In the genomic region with DNA sequence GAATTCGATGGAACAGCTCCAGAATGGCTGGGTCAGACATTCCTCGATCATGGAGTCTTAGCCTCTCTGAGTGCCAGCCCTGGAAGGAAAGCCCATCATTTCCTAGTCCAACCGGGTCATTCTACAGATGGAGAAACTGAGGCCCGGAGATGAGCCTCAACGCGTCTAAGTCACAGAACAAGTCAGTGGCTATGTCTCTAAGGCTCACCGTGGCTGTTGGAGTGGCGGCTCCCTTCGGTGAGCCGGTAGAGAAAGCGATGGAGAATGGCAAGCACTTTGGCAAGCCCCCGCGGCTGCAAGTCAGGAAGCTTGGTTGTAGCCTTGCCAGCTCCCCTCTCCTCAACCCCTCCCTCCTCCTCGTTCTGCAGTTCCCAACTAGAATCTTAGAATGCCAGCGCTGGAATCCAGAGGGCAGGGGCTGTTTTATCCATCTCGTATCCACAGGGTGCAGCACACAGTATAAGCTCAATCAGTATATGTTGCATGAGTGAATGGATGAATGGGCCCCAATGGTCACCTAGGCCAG, we compare ENCODE assay signal across 12 cellular contexts. TPM values are rescaled to one million over a fixed set of nuclear protein-coding genes. Genes with fewer than 3 reads are reported as not detected.
A peak's percentile ranks its signal among the peaks of the same experiment; 100 is the strongest.
DNase-seq lines count a peak whose midpoint lies in the region; ATAC-seq, FAIRE-seq and TF ChIP-seq lines count a peak whose summit lies in the region.
"Had no signal": no experiment of that assay in that cellular context is flagged by ENCODE, and none has a peak within 500 bp of the region (broad histone marks: within the 10 kb centered on the region; RNA-seq: fewer than 3 reads in every experiment).

No MANE protein-coding gene starts in this region.

- no peak overlapping the region for H4K91ac ChIP-seq in H1 (replicated peaks; ENCODE audit: insufficient read length, low read length)

- no peak for TF ChIP-seq POLR2A in H1 (IDR thresholded peaks at IDR 0.05; ENCODE audit: control extremely low read depth in 1 of 2, low read depth in 2 of 2, low read length in 2 of 2)

- H3K23ac ChIP-seq in H1 (ENCODE audit: insufficient read length) = no peak overlapping the region

- peak overlapping the region; percentile 81; the same call in 1 of the 2 replicates for H2BK20ac ChIP-seq in H1 (ENCODE audit: low read length)

- TF ChIP-seq EP300 in H1 (IDR thresholded peaks at IDR 0.05; ENCODE audit: borderline replicate concordance in 1 of 2, low read depth in 2 of 2, low read length in 2 of 2) = no peak

- no peak overlapping the region for H4K5ac ChIP-seq in H1 (ENCODE audit: insufficient read length, low read depth, low read length)

- 0 out of 2 replicates have a peak, but pooled peaks cover 3% of the 10 kb centered on the region for H3F3A ChIP-seq in MM.1S (ENCODE audit: insufficient read depth, low read length)

- peaks cover 57% of the 10 kb centered on the region for H3K4me1 Mint-ChIP-seq in type B pancreatic cell (ENCODE audit: unreplicated experiment)

- H3K27ac ChIP-seq in MM.1S (ENCODE audit: low read length) = no peak overlapping the region
- no peak overlapping the region for H3K27ac ChIP-seq in H1 (ENCODE audit: low read depth, low read length)
- H3K27ac ChIP-seq in muscle layer of colon (ENCODE audit: low read depth, low read length) = peak overlapping the region; percentile 19
- H3K27ac ChIP-seq: SJSA1 had no signal

- H4K8ac ChIP-seq in H1 (ENCODE audit: extremely low read depth, insufficient read depth, low read length) = peak overlapping the region; percentile 7; the same call in 1 of the 2 replicates

- no peak overlapping the region for H3K56ac ChIP-seq in H1 (replicated peaks; ENCODE audit: insufficient read length, low read depth, low read length)

- H3K36me3 ChIP-seq in MM.1S (replicated peaks; ENCODE audit: insufficient read depth, low read length) = no peaks in the 10 kb centered on the region
- H3K36me3 ChIP-seq in H1 (ENCODE audit: control insufficient read depth in 2 of 4, insufficient read depth in 4 of 4, low read length in 3 of 4) = no peaks in the 10 kb centered on the region
- H3K36me3 ChIP-seq in muscle layer of colon (ENCODE audit: insufficient read depth, low read length) = no peaks in the 10 kb centered on the region
- H3K36me3 ChIP-seq: SJSA1 had no signal

- peak overlapping the region; percentile 89 for H2AFZ ChIP-seq in MM.1S (ENCODE audit: low read length)
- peak overlapping the region; percentile 90 for H2AFZ ChIP-seq in H1 (ENCODE audit: low read length)

- no peaks in the 10 kb centered on the region for H3K9me3 ChIP-seq in MM.1S (replicated peaks; ENCODE audit: insufficient read depth, low read length)
- H3K9me3 ChIP-seq in H1 (ENCODE audit: insufficient read depth in 2 of 2, low read depth in 1 of 2, low read length in 1 of 2) = no peaks in the 10 kb centered on the region
- H3K9me3 ChIP-seq in muscle layer of colon (ENCODE audit: low read length) = no peaks in the 10 kb centered on the region
- H3K9me3 ChIP-seq: SJSA1 had no signal

- H3K14ac ChIP-seq in H1 (ENCODE audit: insufficient read length) = no peak overlapping the region

- peak overlapping the region; percentile 63 for H3K4me3 ChIP-seq in MM.1S (ENCODE audit: low read length)
- peak overlapping the region; percentile 41 to 67 (median 55) for H3K4me3 ChIP-seq in H1 (ENCODE audit: extremely low read depth in 1 of 4, insufficient read depth in 2 of 4, low read depth in 3 of 4, low read length in 4 of 4)
- H3K4me3 ChIP-seq in muscle layer of colon (ENCODE audit: low read depth in 1 of 2, low read length in 2 of 2) = no peak overlapping the region
- H3K4me3 ChIP-seq: SJSA1 had no signal

- no peaks in the 10 kb centered on the region for H3K36me3 Mint-ChIP-seq in type B pancreatic cell
- H3K36me3 Mint-ChIP-seq: activated naive CD4-positive, alpha-beta T cell treated with anti-CD3 and anti-CD28 coated beads, Interleukin-2, amount 50 U/mL, for 72 hours had no signal

- TF ChIP-seq RAD21 in H1 (IDR thresholded peaks at IDR 0.05 in 1 of 2, conservative IDR thresholded peaks at IDR 0.05 in 1 of 2; ENCODE audit: low read depth in 2 of 2, low read length in 2 of 2) = no peak

- WGBS in H1 (ENCODE audit: extremely low coverage in 1 of 2, insufficient coverage in 1 of 2, insufficient read length in 1 of 2, insufficient replicate concordance in 2 of 2, low coverage in 1 of 2, low lambda C conversion rate in 2 of 2, missing lambda C conversion rate in 1 of 2), 2 experiments = 8% methylated on average over 16 of the region's 16 CpGs; no CpG with 5 or more reads in 1 of the 2 experiments

- peaks cover 30% of the 10 kb centered on the region for H3K27me3 Mint-ChIP-seq in type B pancreatic cell

- H2BK120ac ChIP-seq in H1 (replicated peaks; ENCODE audit: low read depth, low read length) = no peak overlapping the region

- H3K4me2 ChIP-seq in MM.1S (ENCODE audit: low read depth, low read length) (peak overlapping the region; percentile 80), H1 (ENCODE audit: insufficient read depth in 1 of 2, low read depth in 2 of 2, low read length in 2 of 2) (peak overlapping the region; percentile 71 to 89)

- peaks cover 10% of the 10 kb centered on the region for H3K23me2 ChIP-seq in H1 (ENCODE audit: low read depth, low read length)

- H2AK5ac ChIP-seq in H1 (ENCODE audit: low read depth, low read length) = no peak overlapping the region

- ATAC-seq in GM19035 (IDR thresholded peaks at IDR 0.05; ENCODE audit: unreplicated experiment) = no peak
- ATAC-seq: activated naive CD4-positive, alpha-beta T cell treated with anti-CD3 and anti-CD28 coated beads, Interleukin-2, amount 50 U/mL, for 72 hours had no signal

- FAIRE-seq in H1 (lab: Jason Lieb, UNC) = no peak

- no peaks in the 10 kb centered on the region; the same call in 1 of the 2 replicates for H3K79me1 ChIP-seq in H1 (ENCODE audit: low read depth, low read length)

- peak overlapping the region; percentile 46 for H3K4ac ChIP-seq in H1 (replicated peaks; ENCODE audit: insufficient read length, low read depth, low read length)

- DNase-seq in MM.1S (no peak), H1 (ENCODE audit: low read depth in 1 of 2, low spot score in 2 of 2) (no peak), type B pancreatic cell (ENCODE audit: extremely low spot score, unreplicated experiment) (no peak), GDM1 (lab: John Stamatoyannopoulos, UW) (no peak), GOT3 (lab: John Stamatoyannopoulos, UW) (no peak)
- DNase-seq: activated CD4-positive, alpha-beta T cell treated with anti-CD3 and anti-CD28 coated beads, Interleukin-2, amount 10 ng/mL, durations not matched to agents 24 days and 14 days; DND-41 had no signal

- no peaks in the 10 kb centered on the region for H3K9me2 ChIP-seq in MM.1S (replicated peaks; ENCODE audit: insufficient read depth, low read length)

- no peaks in the 10 kb centered on the region for H3K27me3 ChIP-seq in MM.1S (replicated peaks; ENCODE audit: insufficient read depth, low read length)
- peaks cover 0 to 12% (median 7%) of the 10 kb centered on the region in 4 experiments; a peak in 5 of 7 replicates for H3K27me3 ChIP-seq in H1 (replicated peaks in 1 of 4; ENCODE audit: control insufficient read depth in 3 of 4, extremely low read depth in 1 of 4, insufficient read depth in 3 of 4, low read length in 3 of 4)
- H3K27me3 ChIP-seq in muscle layer of colon (ENCODE audit: control insufficient read depth in 1 of 2, insufficient read depth in 2 of 2, low read length in 2 of 2) = peaks cover 0 to 12% of the 10 kb centered on the region in 2 donors
- H3K27me3 ChIP-seq: SJSA1 had no signal

- H2BK12ac ChIP-seq in H1 (ENCODE audit: low read depth, low read length) = 0 out of 2 replicates have a peak overlapping the region, but pooled peaks have one; percentile 4

- H3K79me2 ChIP-seq in MM.1S (ENCODE audit: low read length) (no peaks in the 10 kb centered on the region), H1 (ENCODE audit: control insufficient read depth in 1 of 2, insufficient read depth in 2 of 2, low read length in 2 of 2) (no peaks in the 10 kb centered on the region)

- peak overlapping the region; percentile 83 for H3K4me3 Mint-ChIP-seq in type B pancreatic cell
- H3K4me3 Mint-ChIP-seq: activated CD4-positive, alpha-beta T cell treated with anti-CD3 and anti-CD28 coated beads, Interleukin-2, amount 10 ng/mL, durations not matched to agents 24 days and 14 days had no signal

- peak overlapping the region; percentile 55; the same call in 1 of the 2 replicates for H3K9ac ChIP-seq in MM.1S (ENCODE audit: low read length)
- H3K9ac ChIP-seq in H1 (replicated peaks in 1 of 4; ENCODE audit: extremely low read depth in 1 of 4, low read depth in 3 of 4, low read length in 3 of 4) = peak overlapping the region in 2 of 4 experiments; percentile 8 to 16; a peak in 2 of 7 replicates
- H3K9ac ChIP-seq in muscle layer of colon (ENCODE audit: low read length) = no peak overlapping the region

- peak overlapping the region; percentile 8; the same call in 1 of the 2 replicates for H2BK5ac ChIP-seq in H1 (ENCODE audit: low read depth, low read length)

- CTCF ChIA-PET in H1 (lab: Charles Lee; ENCODE audit: partially characterized antibody) = interaction anchor here (0.7 to 6.9 kb wide), 17 partner anchors 8 to 529 kb away, joined by 3 to 62 read pairs (median 4); no protein-coding TSS in a partner anchor

- TF ChIP-seq CTCF in MM.1S (IDR thresholded peaks at IDR 0.05; ENCODE audit: low read length) (no peak), H1 (IDR thresholded peaks at IDR 0.05; ENCODE audit: control extremely low read depth in 1 of 3, insufficient read depth in 1 of 3, low read depth in 1 of 3, low read length in 3 of 3) (no peak), type B pancreatic cell (conservative IDR thresholded peaks at IDR 0.05) (no peak)

- peak overlapping the region; percentile 61 for H3K27ac Mint-ChIP-seq in type B pancreatic cell
- H3K27ac Mint-ChIP-seq: activated CD4-positive, alpha-beta T cell treated with anti-CD3 and anti-CD28 coated beads, Interleukin-2, amount 10 ng/mL, durations not matched to agents 24 days and 14 days; activated naive CD4-positive, alpha-beta T cell treated with anti-CD3 and anti-CD28 coated beads, Interleukin-2, amount 50 U/mL, for 72 hours had no signal

- peak overlapping the region; percentile 4; the same call in 1 of the 2 replicates for H3K18ac ChIP-seq in H1 (ENCODE audit: extremely low read depth, low read length)

- H3K4me1 ChIP-seq in MM.1S (ENCODE audit: low read length) (peaks cover 21% of the 10 kb centered on the region), H1 (replicated peaks in 1 of 4; ENCODE audit: control insufficient read depth in 3 of 4, insufficient read depth in 4 of 4, low read length in 3 of 4) (peaks cover 9 to 23% (median 14%) of the 10 kb centered on the region in 4 experiments), muscle layer of colon (ENCODE audit: insufficient read depth, low read length) (peaks cover 45% of the 10 kb centered on the region)

- peak overlapping the region; percentile 61; the same call in 1 of the 2 replicates for H2BK15ac ChIP-seq in H1 (ENCODE audit: low read length)

- no peaks in the 10 kb centered on the region for H3K9me3 Mint-ChIP-seq in type B pancreatic cell
- H3K9me3 Mint-ChIP-seq: activated CD4-positive, alpha-beta T cell treated with anti-CD3 and anti-CD28 coated beads, Interleukin-2, amount 10 ng/mL, durations not matched to agents 24 days and 14 days; activated naive CD4-positive, alpha-beta T cell treated with anti-CD3 and anti-CD28 coated beads, Interleukin-2, amount 50 U/mL, for 72 hours had no signal

- H4K20me1 ChIP-seq in MM.1S (ENCODE audit: insufficient read depth, low read length) (no peaks in the 10 kb centered on the region), H1 (replicated peaks in 1 of 2; ENCODE audit: control insufficient read depth in 1 of 2, insufficient read depth in 2 of 2, low read length in 2 of 2) (no peaks in the 10 kb centered on the region)

- POLR2A ChIA-PET in H1 (lab: Charles Lee; ENCODE audit: partially characterized antibody) = interaction anchor here (0.9 to 2.7 kb wide), 8 partner anchors 10 to 184 kb away, joined by 3 to 16 read pairs (median 4); partner anchors contain the start of gene TCOF1

RNA-seq across cellular contexts. Expression of gene ARSI, which starts 0.4 kb away (rescaled TPM):
- total RNA-seq in H1 (2021; fragmentation: NEBNext Ultra II Directional; extraction: Animal tissue kit (Norgen Biotek cat#: 25700)) = 4.5 TPM in 2 replicates
- 6.7 and 8.0 TPM in 2 replicates for polyA plus RNA-seq in H1 (2011; rRNA removed)
- 6.0 TPM for polyA plus RNA-seq in H1 (2011; cell fraction: cytosol; rRNA removed)
- 4.2 TPM for polyA plus RNA-seq in H1 (2011; cell fraction: nucleus; rRNA removed)
- 2.0 to 4.1 TPM (median 3.4 TPM) in 4 replicates for polyA plus RNA-seq in H1 (2012, experiment 1 of 2)
- 3.3 TPM for polyA plus RNA-seq in H1 (2012, experiment 2 of 2)
- polyA plus RNA-seq in H1 (2013, experiment 1 of 2) = 3.5 TPM
- polyA plus RNA-seq in H1 (2013, experiment 2 of 2) = 3.5 TPM
- 2.7 and 5.4 TPM in 2 replicates for polyA minus RNA-seq in H1 (2011; rRNA and poly(A)+ RNA removed)
- polyA minus RNA-seq in H1 (2011; cell fraction: cytosol; rRNA and poly(A)+ RNA removed) = 3.7 TPM
- polyA minus RNA-seq in H1 (2011; cell fraction: nucleus; rRNA and poly(A)+ RNA removed) = 5.7 TPM
- total RNA-seq in type B pancreatic cell (ENCODE audit: low replicate concordance) = 1.4 and 4.6 TPM in 2 replicates
- total RNA-seq: activated CD4-positive, alpha-beta T cell treated with anti-CD3 and anti-CD28 coated beads, Interleukin-2, amount 10 ng/mL, durations not matched to agents 24 days and 14 days; activated naive CD4-positive, alpha-beta T cell treated with anti-CD3 and anti-CD28 coated beads, Interleukin-2, amount 50 U/mL, for 72 hours had no signal

RNA-seq across cellular contexts. Expression of gene CAMK2A, which starts 13.6 kb away (rescaled TPM):
- total RNA-seq in H1 (2021; fragmentation: NEBNext Ultra II Directional; extraction: Animal tissue kit (Norgen Biotek cat#: 25700)) = 0.23 and 0.28 TPM in 2 replicates
- 0.16 and 0.20 TPM in 2 replicates for polyA plus RNA-seq in H1 (2011; rRNA removed)
- 0.09 TPM for polyA plus RNA-seq in H1 (2011; cell fraction: cytosol; rRNA removed)
- 0.43 TPM for polyA plus RNA-seq in H1 (2011; cell fraction: nucleus; rRNA removed)
- polyA plus RNA-seq in H1 (2012, experiment 1 of 2) = 0.03 to 0.39 TPM (median 0.32 TPM) in 3 of 4 replicates, not detected in the other
- polyA plus RNA-seq in H1 (2012, experiment 2 of 2) = 0.17 TPM
- polyA plus RNA-seq in H1 (2013, experiment 1 of 2) = 0.12 TPM
- 0.11 TPM for polyA plus RNA-seq in H1 (2013, experiment 2 of 2)
- 0.06 and 0.10 TPM in 2 replicates for polyA minus RNA-seq in H1 (2011; rRNA and poly(A)+ RNA removed)
- not detected for polyA minus RNA-seq in H1 (2011; cell fraction: cytosol; rRNA and poly(A)+ RNA removed)
- not detected for polyA minus RNA-seq in H1 (2011; cell fraction: nucleus; rRNA and poly(A)+ RNA removed)
- 0.26 and 3.7 TPM in 2 replicates for total RNA-seq in type B pancreatic cell (ENCODE audit: low replicate concordance)
- total RNA-seq: activated CD4-positive, alpha-beta T cell treated with anti-CD3 and anti-CD28 coated beads, Interleukin-2, amount 10 ng/mL, durations not matched to agents 24 days and 14 days; activated naive CD4-positive, alpha-beta T cell treated with anti-CD3 and anti-CD28 coated beads, Interleukin-2, amount 50 U/mL, for 72 hours; kidney epithelial cell; SJSA1 had no signal

RNA-seq across cellular contexts. Expression of gene TCOF1, which starts 54.4 kb away (rescaled TPM):
- total RNA-seq in H1 (2021; fragmentation: NEBNext Ultra II Directional; extraction: Animal tissue kit (Norgen Biotek cat#: 25700)) = 158 and 170 TPM in 2 replicates
- 35.9 and 51.6 TPM in 2 replicates for polyA plus RNA-seq in H1 (2011; rRNA removed)
- polyA plus RNA-seq in H1 (2011; cell fraction: cytosol; rRNA removed) = 50.8 TPM
- polyA plus RNA-seq in H1 (2011; cell fraction: nucleus; rRNA removed) = 129 TPM
- 89.6 to 100 TPM (median 96.4 TPM) in 4 replicates for polyA plus RNA-seq in H1 (2012, experiment 1 of 2)
- 50.2 TPM for polyA plus RNA-seq in H1 (2012, experiment 2 of 2)
- 70.0 TPM for polyA plus RNA-seq in H1 (2013, experiment 1 of 2)
- polyA plus RNA-seq in H1 (2013, experiment 2 of 2) = 67.4 TPM
- polyA minus RNA-seq in H1 (2011; rRNA and poly(A)+ RNA removed) = 34.0 and 43.1 TPM in 2 replicates
- polyA minus RNA-seq in H1 (2011; cell fraction: cytosol; rRNA and poly(A)+ RNA removed) = 51.7 TPM
- 74.6 TPM for polyA minus RNA-seq in H1 (2011; cell fraction: nucleus; rRNA and poly(A)+ RNA removed)
- 42.6 and 65.3 TPM in 2 replicates for total RNA-seq in type B pancreatic cell (ENCODE audit: low replicate concordance)

Comparison
In these comparisons a context has a peak if more than half of its experiments do, and no peak if none do; other contexts are left out.
1. H3K4me3 ChIP-seq: peak in MM.1S (single experiment) and H1 (4 of 4); none in muscle layer of colon (0 of 2).